In the genomic region with DNA sequence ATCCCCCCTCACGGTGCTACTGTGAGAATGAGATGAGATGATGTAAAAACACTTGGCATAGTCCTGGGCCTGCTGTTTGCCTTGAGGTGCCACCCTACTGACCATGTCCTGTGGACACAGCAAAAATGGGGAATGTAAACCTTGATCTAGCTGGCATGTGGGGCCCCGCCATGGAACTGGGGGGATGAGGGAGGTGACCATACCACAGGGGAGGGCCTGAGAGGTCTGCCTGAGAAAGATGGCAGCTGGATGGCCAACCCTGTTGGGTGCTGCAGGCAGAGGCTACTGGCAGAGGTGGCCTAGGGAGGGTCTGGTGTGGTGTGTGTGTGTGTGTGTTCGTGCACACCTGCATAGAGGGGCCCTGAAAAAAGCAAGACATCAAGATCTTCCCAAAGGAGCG, we compare ENCODE assay signal across 9 cellular contexts. TPM values are rescaled to one million over a fixed set of nuclear protein-coding genes. Genes with fewer than 3 reads are reported as not detected.
A peak's percentile ranks its signal among the peaks of the same experiment; 100 is the strongest.
DNase-seq lines count a peak whose midpoint lies in the region; ATAC-seq and TF ChIP-seq lines count a peak whose summit lies in the region.
"Had no signal": no experiment of that assay in that cellular context is flagged by ENCODE, and none has a peak within 500 bp of the region (broad histone marks: within the 10 kb centered on the region; RNA-seq: fewer than 3 reads in every experiment).

No MANE protein-coding gene starts in this region.

- peak overlapping the region; percentile 95 for H3K27ac Mint-ChIP-seq in dendritic cell treated with granulocyte-macrophage colony-stimulating factor and Interleukin-4, amounts not matched to agents 40 ng/mL and 50 ng/mL, for 4 days
- H3K27ac Mint-ChIP-seq in nephron progenitor cell = no peak overlapping the region
- no peak overlapping the region for H3K27ac Mint-ChIP-seq in immature natural killer cell

- no peak for TF ChIP-seq CTCF in nephron progenitor cell (IDR thresholded peaks at IDR 0.05)

- peak overlapping the region; percentile 93 for H3K4me3 Mint-ChIP-seq in dendritic cell treated with granulocyte-macrophage colony-stimulating factor and Interleukin-4, amounts not matched to agents 40 ng/mL and 50 ng/mL, for 4 days
- peak overlapping the region; percentile 82 for H3K4me3 Mint-ChIP-seq in nephron progenitor cell
- H3K4me3 Mint-ChIP-seq in immature natural killer cell = peak overlapping the region in 2 of 5 donors; percentile 42 to 69

- H3K27me3 Mint-ChIP-seq in dendritic cell treated with granulocyte-macrophage colony-stimulating factor and Interleukin-4, amounts not matched to agents 40 ng/mL and 50 ng/mL, for 4 days = no peaks in the 10 kb centered on the region
- H3K27me3 Mint-ChIP-seq in nephron progenitor cell (ENCODE audit: low read depth, poor library complexity) = peaks cover 41% of the 10 kb centered on the region
- H3K27me3 Mint-ChIP-seq in immature natural killer cell (ENCODE audit: low read depth in 3 of 3) = peaks cover 14 to 22% (median 14%) of the 10 kb centered on the region in 3 donors

- 70% methylated on average over 4 of the region's 4 CpGs for WGBS in urinary bladder

- no peaks in the 10 kb centered on the region for H3K9me3 Mint-ChIP-seq in dendritic cell treated with granulocyte-macrophage colony-stimulating factor and Interleukin-4, amounts not matched to agents 40 ng/mL and 50 ng/mL, for 4 days
- peaks cover 5% of the 10 kb centered on the region for H3K9me3 Mint-ChIP-seq in nephron progenitor cell
- peaks cover 0 to 2% (median 0%) of the 10 kb centered on the region in 6 donors for H3K9me3 Mint-ChIP-seq in immature natural killer cell

- no peaks in the 10 kb centered on the region for H3K36me3 ChIP-seq in urinary bladder (ENCODE audit: insufficient read depth)

- H3K4me1 ChIP-seq in urinary bladder (ENCODE audit: insufficient read depth) = no peaks in the 10 kb centered on the region

- H3K27ac ChIP-seq in urinary bladder (ENCODE audit: low read depth) = peak overlapping the region; percentile 94

- peak overlapping the region; percentile 53 for H3K4me3 ChIP-seq in urinary bladder (ENCODE audit: low read depth, low read length)

- ATAC-seq in Right ventricle myocardium inferior = no peak
- no peak for ATAC-seq in left cardiac atrium

- intact Hi-C loops in Right ventricle myocardium inferior (cut with DNase I) (no loop called here), left cardiac atrium (cut with DNase I) (no loop called here)
- intact Hi-C loops in dendritic cell treated with granulocyte-macrophage colony-stimulating factor and Interleukin-4, amounts not matched to agents 40 ng/mL and 50 ng/mL, for 4 days (cut with micrococcal nuclease) = loop anchor here (2.0 to 10.0 kb wide), 3 partner anchors 19 to 277 kb away; no protein-coding TSS in a partner anchor

- DNase-seq in Right ventricle myocardium inferior (ENCODE audit: missing footprints) (peak; percentile 59), left cardiac atrium (no peak), nephron progenitor cell (no peak), cerebellum (ENCODE audit: low spot score) (no peak), immature natural killer cell (no peak)
- DNase-seq in NK-92 treated with Interleukin-12 subunit alpha and Interleukin-12 subunit beta, amount 100 ng/mL, for 24 hours (lab: John Stamatoyannopoulos, UW) = no peak
- DNase-seq: NCI-H2081 had no signal

- peaks cover 68% of the 10 kb centered on the region for H3K36me3 Mint-ChIP-seq in dendritic cell treated with granulocyte-macrophage colony-stimulating factor and Interleukin-4, amounts not matched to agents 40 ng/mL and 50 ng/mL, for 4 days (ENCODE audit: low read depth)
- H3K36me3 Mint-ChIP-seq in nephron progenitor cell (ENCODE audit: low read depth) (peaks cover 22% of the 10 kb centered on the region), immature natural killer cell (peaks cover 0 to 12% (median 0%) of the 10 kb centered on the region in 3 donors)

- peaks cover 45% of the 10 kb centered on the region for H3K4me1 Mint-ChIP-seq in dendritic cell treated with granulocyte-macrophage colony-stimulating factor and Interleukin-4, amounts not matched to agents 40 ng/mL and 50 ng/mL, for 4 days (ENCODE audit: low read depth)
- H3K4me1 Mint-ChIP-seq in nephron progenitor cell = peaks cover 63% of the 10 kb centered on the region
- H3K4me1 Mint-ChIP-seq in immature natural killer cell = peaks cover 26 to 29% of the 10 kb centered on the region in 2 donors

RNA-seq across cellular contexts. Expression of gene HAAO, which starts 0.8 kb away (rescaled TPM):
- total RNA-seq in Right ventricle myocardium inferior (1.9 TPM), left cardiac atrium (1 to 10 TPM; 2.5 to 3.4 TPM), urinary bladder (10.6 TPM), cerebellum (2.7 TPM)
- polyA plus RNA-seq in urinary bladder (31.5 TPM), immature natural killer cell (under 1 TPM in 1 of 3 donors, not detected in 2; 0.50 TPM)

RNA-seq across cellular contexts. Expression of gene OXER1, which starts 27.7 kb away (rescaled TPM):
- total RNA-seq in Right ventricle myocardium inferior (0.43 TPM), left cardiac atrium (under 1 TPM; 0.37 to 0.53 TPM), urinary bladder (1.5 TPM), cerebellum (0.18 TPM)
- polyA plus RNA-seq in urinary bladder (5.6 TPM), immature natural killer cell (not detected)
